ENCODE assay signal across 17 cellular contexts in the genomic region with DNA sequence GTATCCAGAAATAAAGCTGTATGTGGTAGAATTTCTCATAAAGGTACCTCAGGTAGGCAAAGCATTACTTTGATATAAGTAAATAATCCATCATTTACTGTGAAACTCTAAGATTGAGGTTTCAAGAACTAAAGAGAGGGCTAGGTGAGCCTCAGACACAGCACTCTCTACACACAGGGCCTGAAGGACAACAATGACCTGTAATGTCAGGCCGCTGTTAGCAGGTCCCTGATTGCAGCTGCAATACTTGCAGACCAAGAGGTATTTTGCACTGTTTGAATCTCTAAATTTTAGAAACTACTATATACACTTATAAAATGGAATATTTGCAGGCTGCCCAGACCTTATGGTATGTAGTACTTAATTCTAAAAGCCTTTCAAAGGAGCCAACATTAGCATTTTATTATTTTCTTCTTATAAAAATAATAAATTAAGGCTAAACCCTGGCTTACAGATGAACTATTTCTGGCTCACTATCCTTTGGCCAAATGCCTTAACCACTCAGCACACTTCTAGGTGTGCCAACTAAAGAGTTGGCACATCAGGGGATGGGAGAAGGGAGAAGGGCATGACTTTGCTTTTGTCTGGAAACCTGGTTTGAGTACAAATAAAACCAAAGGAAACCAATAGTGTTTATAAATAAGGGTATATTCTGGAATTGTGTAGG.
A peak's percentile ranks its signal among the peaks of the same experiment; 100 is the strongest.
DNase-seq lines count a peak whose midpoint lies in the region; ATAC-seq and TF ChIP-seq lines count a peak whose summit lies in the region.
"Had no signal": no experiment of that assay in that cellular context is flagged by ENCODE, and none has a peak within 500 bp of the region (broad histone marks: within the 10 kb centered on the region; RNA-seq: fewer than 3 reads in every experiment).

No MANE protein-coding gene starts in this region.

- H3K4me1 Mint-ChIP-seq in GM23338, result peaks cover 52% of the 10 kb centered on the region

- H3K9me2 ChIP-seq in GM23338 (ENCODE audit: insufficient read depth), result no peaks in the 10 kb centered on the region

- no peaks in the 10 kb centered on the region for H3K36me3 ChIP-seq in GM23338 (ENCODE audit: insufficient read depth)
- H3K36me3 ChIP-seq in left ventricle myocardium inferior, result no peaks in the 10 kb centered on the region
- no peaks in the 10 kb centered on the region for H3K36me3 ChIP-seq in mucosa of descending colon (ENCODE audit: low read depth)

- peaks cover 92% of the 10 kb centered on the region for H3K79me2 ChIP-seq in GM23338 (replicated peaks; ENCODE audit: insufficient read depth)

- no peaks in the 10 kb centered on the region for H3K9me3 Mint-ChIP-seq in GM23338

- H3K4me3 Mint-ChIP-seq in GM23338, result no peak overlapping the region
- H3K4me3 Mint-ChIP-seq: B cell; CD8-positive, alpha-beta memory T cell had no signal

- H3K4me3 ChIP-seq in AG10803 (ENCODE audit: low read length), result no peak overlapping the region
- H3K4me3 ChIP-seq in GM23338, result no peak overlapping the region
- H3K4me3 ChIP-seq in left ventricle myocardium inferior, result no peak overlapping the region
- no peak overlapping the region for H3K4me3 ChIP-seq in mucosa of descending colon

- intact Hi-C loops in left ventricle myocardium inferior (cut with micrococcal nuclease) (no loop called here), mucosa of descending colon (cut with DNase I, micrococcal nuclease) (no loop called here)

- H3K27me3 ChIP-seq in GM23338 (ENCODE audit: insufficient read depth), result no peaks in the 10 kb centered on the region
- H3K27me3 ChIP-seq in left ventricle myocardium inferior (ENCODE audit: low read depth), result no peaks in the 10 kb centered on the region

- H3K27ac ChIP-seq in GM23338 (ENCODE audit: low read depth) (peak overlapping the region; percentile 22; the same call in 1 of the 2 replicates), left ventricle myocardium inferior (replicated peaks) (peak overlapping the region; percentile 71)

- H3K9me3 ChIP-seq in left ventricle myocardium inferior (replicated peaks) (no peaks in the 10 kb centered on the region), mucosa of descending colon (no peaks in the 10 kb centered on the region)

- peaks cover 53% of the 10 kb centered on the region for H3K4me1 ChIP-seq in GM23338 (ENCODE audit: insufficient read depth)
- H3K4me1 ChIP-seq in left ventricle myocardium inferior, result peaks cover 17% of the 10 kb centered on the region
- H3K4me1 ChIP-seq in mucosa of descending colon (ENCODE audit: low read depth), result no peaks in the 10 kb centered on the region

- no peak overlapping the region for H3K4me2 ChIP-seq in GM23338

- H3K27ac Mint-ChIP-seq in GM23338, result peak overlapping the region; percentile 2; the same call in 1 of the 2 replicates
- H3K27ac Mint-ChIP-seq: B cell had no signal

- peaks cover 7% of the 10 kb centered on the region; the same call in 2 of the 3 replicates for H3K36me3 Mint-ChIP-seq in GM23338 (ENCODE audit: low read depth)

- H2AFZ ChIP-seq in GM23338, result no peak overlapping the region

- ATAC-seq in GM23338 (no peak), mucosa of descending colon (peak; percentile 13), GM18870 (IDR thresholded peaks at IDR 0.05; ENCODE audit: unreplicated experiment) (no peak)
- ATAC-seq: Panc1 had no signal

- H3F3A ChIP-seq in GM23338 (replicated peaks; ENCODE audit: low read depth), result no peaks in the 10 kb centered on the region

- DNase-seq in AG10803 (ENCODE audit: low read depth) (peak; percentile 25), GM23338 (ENCODE audit: low spot score) (no peak), left ventricle myocardium inferior (no peak), mucosa of descending colon (no peak), nucleus accumbens (lab: John Stamatoyannopoulos, UW) (no peak), HCEC 1CT (no peak), NCI-H187 treated with DMSO at 0.1 percent for 48 hours (lab: John Stamatoyannopoulos, UW) (no peak)
- DNase-seq: ACHN; CD8-positive, alpha-beta memory T cell; KG1; NCI-H1092 treated with DMSO at 0.1 percent for 48 hours; NCI-H1694; NCI-H774; SHP77 had no signal

- H3K27me3 Mint-ChIP-seq in GM23338 (ENCODE audit: insufficient read depth, low read depth, poor library complexity), result no peaks in the 10 kb centered on the region
- H3K27me3 Mint-ChIP-seq: B cell; CD8-positive, alpha-beta memory T cell had no signal

- H4K20me1 ChIP-seq in GM23338 (replicated peaks; ENCODE audit: insufficient read depth), result peaks cover 4% of the 10 kb centered on the region; the same call in 1 of the 2 replicates

- no peak for TF ChIP-seq CTCF in AG10803 (conservative IDR thresholded peaks at IDR 0.05; ENCODE audit: low read length)
- no peak for TF ChIP-seq CTCF in GM23338 (conservative IDR thresholded peaks at IDR 0.05; ENCODE audit: low read depth in 2 of 2)
- no peak for TF ChIP-seq CTCF in left ventricle myocardium inferior (IDR thresholded peaks at IDR 0.05; ENCODE audit: borderline replicate concordance)
- no peak for TF ChIP-seq CTCF in mucosa of descending colon (IDR thresholded peaks at IDR 0.05)

TF ChIP-seq in GM23338, 12 proteins besides CTCF, POLR2A, EP300 and RAD21:
- TF ChIP-seq CREB1 (CRISPR knock-in tag; IDR thresholded peaks at IDR 0.05; ENCODE audit: low read depth), result no peak
- no peak for TF ChIP-seq POLR2AphosphoS5 (IDR thresholded peaks at IDR 0.05; ENCODE audit: low read depth)
